Comparison of ENCODE assay signal across 1 cellular context in the genomic region with DNA sequence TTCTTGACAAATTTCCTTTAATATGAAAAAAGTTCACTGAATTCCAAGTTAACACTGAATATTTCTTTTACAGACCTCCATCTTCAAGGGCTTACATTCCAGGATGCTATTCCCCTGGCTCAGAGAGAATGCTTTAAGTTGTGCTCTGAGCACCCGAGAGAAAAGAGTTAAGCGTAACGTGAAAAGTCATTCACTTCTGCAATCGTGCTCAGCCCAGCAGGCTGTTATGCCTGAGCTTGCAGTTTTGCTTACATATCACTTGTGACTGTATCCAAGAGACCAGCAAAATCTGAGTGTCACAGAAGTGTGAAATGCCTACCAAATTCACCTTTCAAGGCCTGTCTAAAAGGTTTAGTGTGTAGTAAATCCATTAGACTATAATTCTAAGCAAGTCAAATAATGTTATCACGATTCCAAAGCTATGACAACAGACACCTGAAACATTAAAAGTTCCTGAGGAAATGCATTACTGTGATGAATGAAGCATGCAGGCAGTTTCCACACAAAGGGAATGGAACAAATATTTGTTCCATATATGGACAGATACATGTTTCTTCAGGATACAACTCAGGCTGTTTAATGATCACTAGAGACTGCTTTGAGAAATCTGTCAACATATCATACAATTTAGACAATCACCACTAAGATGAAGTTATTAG.
TF ChIP-seq lines count a peak whose summit lies in the region.

No MANE protein-coding gene starts in this region.

TF ChIP-seq in K562, 482 proteins besides CTCF, POLR2A, EP300 and RAD21 (continued from another document and continues in another):
- TF ChIP-seq, protein P1, sequence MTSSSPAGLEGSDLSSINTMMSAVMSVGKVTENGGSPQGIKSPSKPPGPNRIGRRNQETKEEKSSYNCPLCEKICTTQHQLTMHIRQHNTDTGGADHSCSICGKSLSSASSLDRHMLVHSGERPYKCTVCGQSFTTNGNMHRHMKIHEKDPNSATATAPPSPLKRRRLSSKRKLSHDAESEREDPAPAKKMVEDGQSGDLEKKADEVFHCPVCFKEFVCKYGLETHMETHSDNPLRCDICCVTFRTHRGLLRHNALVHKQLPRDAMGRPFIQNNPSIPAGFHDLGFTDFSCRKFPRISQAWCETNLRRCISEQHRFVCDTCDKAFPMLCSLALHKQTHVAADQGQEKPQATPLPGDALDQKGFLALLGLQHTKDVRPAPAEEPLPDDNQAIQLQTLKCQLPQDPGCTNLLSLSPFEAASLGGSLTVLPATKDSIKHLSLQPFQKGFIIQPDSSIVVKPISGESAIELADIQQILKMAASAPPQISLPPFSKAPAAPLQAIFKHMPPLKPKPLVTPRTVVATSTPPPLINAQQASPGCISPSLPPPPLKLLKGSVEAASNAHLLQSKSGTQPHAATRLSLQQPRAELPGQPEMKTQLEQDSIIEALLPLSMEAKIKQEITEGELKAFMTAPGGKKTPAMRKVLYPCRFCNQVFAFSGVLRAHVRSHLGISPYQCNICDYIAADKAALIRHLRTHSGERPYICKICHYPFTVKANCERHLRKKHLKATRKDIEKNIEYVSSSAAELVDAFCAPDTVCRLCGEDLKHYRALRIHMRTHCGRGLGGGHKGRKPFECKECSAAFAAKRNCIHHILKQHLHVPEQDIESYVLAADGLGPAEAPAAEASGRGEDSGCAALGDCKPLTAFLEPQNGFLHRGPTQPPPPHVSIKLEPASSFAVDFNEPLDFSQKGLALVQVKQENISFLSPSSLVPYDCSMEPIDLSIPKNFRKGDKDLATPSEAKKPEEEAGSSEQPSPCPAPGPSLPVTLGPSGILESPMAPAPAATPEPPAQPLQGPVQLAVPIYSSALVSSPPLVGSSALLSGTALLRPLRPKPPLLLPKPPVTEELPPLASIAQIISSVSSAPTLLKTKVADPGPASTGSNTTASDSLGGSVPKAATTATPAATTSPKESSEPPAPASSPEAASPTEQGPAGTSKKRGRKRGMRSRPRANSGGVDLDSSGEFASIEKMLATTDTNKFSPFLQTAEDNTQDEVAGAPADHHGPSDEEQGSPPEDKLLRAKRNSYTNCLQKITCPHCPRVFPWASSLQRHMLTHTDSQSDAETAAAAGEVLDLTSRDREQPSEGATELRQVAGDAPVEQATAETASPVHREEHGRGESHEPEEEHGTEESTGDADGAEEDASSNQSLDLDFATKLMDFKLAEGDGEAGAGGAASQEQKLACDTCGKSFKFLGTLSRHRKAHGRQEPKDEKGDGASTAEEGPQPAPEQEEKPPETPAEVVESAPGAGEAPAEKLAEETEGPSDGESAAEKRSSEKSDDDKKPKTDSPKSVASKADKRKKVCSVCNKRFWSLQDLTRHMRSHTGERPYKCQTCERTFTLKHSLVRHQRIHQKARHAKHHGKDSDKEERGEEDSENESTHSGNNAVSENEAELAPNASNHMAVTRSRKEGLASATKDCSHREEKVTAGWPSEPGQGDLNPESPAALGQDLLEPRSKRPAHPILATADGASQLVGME (CRISPR knock-in tag; IDR thresholded peaks at IDR 0.05) = no peak
- TF ChIP-seq ELF1 (tag; IDR thresholded peaks at IDR 0.05) (no peak), TGIF2 (CRISPR knock-in tag; IDR thresholded peaks at IDR 0.05) (no peak), MAFG (tag; conservative IDR thresholded peaks at IDR 0.05) (peak; percentile 73), SLC30A9 (CRISPR knock-in tag; IDR thresholded peaks at IDR 0.05) (no peak), POLR2B (IDR thresholded peaks at IDR 0.05; ENCODE audit: low read depth, partially characterized antibody) (no peak), FOXA1 (IDR thresholded peaks at IDR 0.05; ENCODE audit: borderline replicate concordance) (no peak), ZNF146 (CRISPR knock-in tag; IDR thresholded peaks at IDR 0.05; ENCODE audit: unreplicated experiment) (no peak), KLF10 (CRISPR knock-in tag; IDR thresholded peaks at IDR 0.05) (no peak), RFX1 (IDR thresholded peaks at IDR 0.05) (peak; percentile 29; the same call in 1 of the 2 replicates), ZNF24 (IDR thresholded peaks at IDR 0.05) (no peak), MYC (IDR thresholded peaks at IDR 0.05; ENCODE audit: low read depth, low read length) (no peak), MYC (CRISPR knock-in tag; IDR thresholded peaks at IDR 0.05; ENCODE audit: borderline replicate concordance, low read depth) (no peak), ZNF121 (CRISPR knock-in tag; conservative IDR thresholded peaks at IDR 0.05) (no peak), L3MBTL2 (IDR thresholded peaks at IDR 0.05) (no peak), ZFPM2 (CRISPR knock-in tag; IDR thresholded peaks at IDR 0.05) (no peak), KDM1A (IDR thresholded peaks at IDR 0.05) (no peak), NFYB (IDR thresholded peaks at IDR 0.05; ENCODE audit: extremely low read depth, insufficient read length) (no peak), ATF7 (IDR thresholded peaks at IDR 0.05) (no peak), KDM5B (IDR thresholded peaks at IDR 0.05; ENCODE audit: insufficient replicate concordance, low read depth, low read length) (no peak), C11orf30 (IDR thresholded peaks at IDR 0.05; ENCODE audit: low read depth) (peak; percentile 80), ATF1 (CRISPR knock-in tag; IDR thresholded peaks at IDR 0.05) (no peak), ATF1 (tag; IDR thresholded peaks at IDR 0.05) (no peak), ZKSCAN1 (IDR thresholded peaks at IDR 0.05; ENCODE audit: low read depth, low read length) (no peak), JUND (IDR thresholded peaks at IDR 0.05; ENCODE audit: borderline replicate concordance, low read depth, low read length) (no peak), JUND (tag; IDR thresholded peaks at IDR 0.05; ENCODE audit: borderline replicate concordance, low read depth, low read length) (no peak), ZNF699 (CRISPR knock-in tag; IDR thresholded peaks at IDR 0.05; ENCODE audit: insufficient replicate concordance) (no peak), ZNF785 (CRISPR knock-in tag; IDR thresholded peaks at IDR 0.05) (no peak), ZNF507 (tag; conservative IDR thresholded peaks at IDR 0.05) (no peak), SRSF9 (IDR thresholded peaks at IDR 0.05; ENCODE audit: borderline replicate concordance, low read depth, low read length) (no peak), ZNF717 (CRISPR knock-in tag; IDR thresholded peaks at IDR 0.05) (no peak), MAFF (IDR thresholded peaks at IDR 0.05; ENCODE audit: low read length) (peak; percentile 70), ESRRB (CRISPR knock-in tag; IDR thresholded peaks at IDR 0.05; ENCODE audit: borderline replicate concordance) (no peak), HNRNPH1 (optimal IDR thresholded peaks at IDR 0.05; ENCODE audit: low read depth, low read length) (no peak), ZNF217 (CRISPR knock-in tag; IDR thresholded peaks at IDR 0.05) (no peak), SMAD2 (IDR thresholded peaks at IDR 0.05; ENCODE audit: low read depth, low read length) (no peak), CBX1 (IDR thresholded peaks at IDR 0.05; ENCODE audit: low read depth) (no peak)
- TF ChIP-seq, protein P2, sequence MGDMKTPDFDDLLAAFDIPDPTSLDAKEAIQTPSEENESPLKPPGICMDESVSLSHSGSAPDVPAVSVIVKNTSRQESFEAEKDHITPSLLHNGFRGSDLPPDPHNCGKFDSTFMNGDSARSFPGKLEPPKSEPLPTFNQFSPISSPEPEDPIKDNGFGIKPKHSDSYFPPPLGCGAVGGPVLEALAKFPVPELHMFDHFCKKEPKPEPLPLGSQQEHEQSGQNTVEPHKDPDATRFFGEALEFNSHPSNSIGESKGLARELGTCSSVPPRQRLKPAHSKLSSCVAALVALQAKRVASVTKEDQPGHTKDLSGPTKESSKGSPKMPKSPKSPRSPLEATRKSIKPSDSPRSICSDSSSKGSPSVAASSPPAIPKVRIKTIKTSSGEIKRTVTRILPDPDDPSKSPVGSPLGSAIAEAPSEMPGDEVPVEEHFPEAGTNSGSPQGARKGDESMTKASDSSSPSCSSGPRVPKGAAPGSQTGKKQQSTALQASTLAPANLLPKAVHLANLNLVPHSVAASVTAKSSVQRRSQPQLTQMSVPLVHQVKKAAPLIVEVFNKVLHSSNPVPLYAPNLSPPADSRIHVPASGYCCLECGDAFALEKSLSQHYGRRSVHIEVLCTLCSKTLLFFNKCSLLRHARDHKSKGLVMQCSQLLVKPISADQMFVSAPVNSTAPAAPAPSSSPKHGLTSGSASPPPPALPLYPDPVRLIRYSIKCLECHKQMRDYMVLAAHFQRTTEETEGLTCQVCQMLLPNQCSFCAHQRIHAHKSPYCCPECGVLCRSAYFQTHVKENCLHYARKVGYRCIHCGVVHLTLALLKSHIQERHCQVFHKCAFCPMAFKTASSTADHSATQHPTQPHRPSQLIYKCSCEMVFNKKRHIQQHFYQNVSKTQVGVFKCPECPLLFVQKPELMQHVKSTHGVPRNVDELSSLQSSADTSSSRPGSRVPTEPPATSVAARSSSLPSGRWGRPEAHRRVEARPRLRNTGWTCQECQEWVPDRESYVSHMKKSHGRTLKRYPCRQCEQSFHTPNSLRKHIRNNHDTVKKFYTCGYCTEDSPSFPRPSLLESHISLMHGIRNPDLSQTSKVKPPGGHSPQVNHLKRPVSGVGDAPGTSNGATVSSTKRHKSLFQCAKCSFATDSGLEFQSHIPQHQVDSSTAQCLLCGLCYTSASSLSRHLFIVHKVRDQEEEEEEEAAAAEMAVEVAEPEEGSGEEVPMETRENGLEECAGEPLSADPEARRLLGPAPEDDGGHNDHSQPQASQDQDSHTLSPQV (IDR thresholded peaks at IDR 0.05) = no peak
- TF ChIP-seq, protein P3, sequence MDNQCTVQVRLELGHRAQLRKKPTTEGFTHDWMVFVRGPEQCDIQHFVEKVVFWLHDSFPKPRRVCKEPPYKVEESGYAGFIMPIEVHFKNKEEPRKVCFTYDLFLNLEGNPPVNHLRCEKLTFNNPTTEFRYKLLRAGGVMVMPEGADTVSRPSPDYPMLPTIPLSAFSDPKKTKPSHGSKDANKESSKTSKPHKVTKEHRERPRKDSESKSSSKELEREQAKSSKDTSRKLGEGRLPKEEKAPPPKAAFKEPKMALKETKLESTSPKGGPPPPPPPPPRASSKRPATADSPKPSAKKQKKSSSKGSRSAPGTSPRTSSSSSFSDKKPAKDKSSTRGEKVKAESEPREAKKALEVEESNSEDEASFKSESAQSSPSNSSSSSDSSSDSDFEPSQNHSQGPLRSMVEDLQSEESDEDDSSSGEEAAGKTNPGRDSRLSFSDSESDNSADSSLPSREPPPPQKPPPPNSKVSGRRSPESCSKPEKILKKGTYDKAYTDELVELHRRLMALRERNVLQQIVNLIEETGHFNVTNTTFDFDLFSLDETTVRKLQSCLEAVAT (IDR thresholded peaks at IDR 0.05) = no peak
- TF ChIP-seq, protein P4, sequence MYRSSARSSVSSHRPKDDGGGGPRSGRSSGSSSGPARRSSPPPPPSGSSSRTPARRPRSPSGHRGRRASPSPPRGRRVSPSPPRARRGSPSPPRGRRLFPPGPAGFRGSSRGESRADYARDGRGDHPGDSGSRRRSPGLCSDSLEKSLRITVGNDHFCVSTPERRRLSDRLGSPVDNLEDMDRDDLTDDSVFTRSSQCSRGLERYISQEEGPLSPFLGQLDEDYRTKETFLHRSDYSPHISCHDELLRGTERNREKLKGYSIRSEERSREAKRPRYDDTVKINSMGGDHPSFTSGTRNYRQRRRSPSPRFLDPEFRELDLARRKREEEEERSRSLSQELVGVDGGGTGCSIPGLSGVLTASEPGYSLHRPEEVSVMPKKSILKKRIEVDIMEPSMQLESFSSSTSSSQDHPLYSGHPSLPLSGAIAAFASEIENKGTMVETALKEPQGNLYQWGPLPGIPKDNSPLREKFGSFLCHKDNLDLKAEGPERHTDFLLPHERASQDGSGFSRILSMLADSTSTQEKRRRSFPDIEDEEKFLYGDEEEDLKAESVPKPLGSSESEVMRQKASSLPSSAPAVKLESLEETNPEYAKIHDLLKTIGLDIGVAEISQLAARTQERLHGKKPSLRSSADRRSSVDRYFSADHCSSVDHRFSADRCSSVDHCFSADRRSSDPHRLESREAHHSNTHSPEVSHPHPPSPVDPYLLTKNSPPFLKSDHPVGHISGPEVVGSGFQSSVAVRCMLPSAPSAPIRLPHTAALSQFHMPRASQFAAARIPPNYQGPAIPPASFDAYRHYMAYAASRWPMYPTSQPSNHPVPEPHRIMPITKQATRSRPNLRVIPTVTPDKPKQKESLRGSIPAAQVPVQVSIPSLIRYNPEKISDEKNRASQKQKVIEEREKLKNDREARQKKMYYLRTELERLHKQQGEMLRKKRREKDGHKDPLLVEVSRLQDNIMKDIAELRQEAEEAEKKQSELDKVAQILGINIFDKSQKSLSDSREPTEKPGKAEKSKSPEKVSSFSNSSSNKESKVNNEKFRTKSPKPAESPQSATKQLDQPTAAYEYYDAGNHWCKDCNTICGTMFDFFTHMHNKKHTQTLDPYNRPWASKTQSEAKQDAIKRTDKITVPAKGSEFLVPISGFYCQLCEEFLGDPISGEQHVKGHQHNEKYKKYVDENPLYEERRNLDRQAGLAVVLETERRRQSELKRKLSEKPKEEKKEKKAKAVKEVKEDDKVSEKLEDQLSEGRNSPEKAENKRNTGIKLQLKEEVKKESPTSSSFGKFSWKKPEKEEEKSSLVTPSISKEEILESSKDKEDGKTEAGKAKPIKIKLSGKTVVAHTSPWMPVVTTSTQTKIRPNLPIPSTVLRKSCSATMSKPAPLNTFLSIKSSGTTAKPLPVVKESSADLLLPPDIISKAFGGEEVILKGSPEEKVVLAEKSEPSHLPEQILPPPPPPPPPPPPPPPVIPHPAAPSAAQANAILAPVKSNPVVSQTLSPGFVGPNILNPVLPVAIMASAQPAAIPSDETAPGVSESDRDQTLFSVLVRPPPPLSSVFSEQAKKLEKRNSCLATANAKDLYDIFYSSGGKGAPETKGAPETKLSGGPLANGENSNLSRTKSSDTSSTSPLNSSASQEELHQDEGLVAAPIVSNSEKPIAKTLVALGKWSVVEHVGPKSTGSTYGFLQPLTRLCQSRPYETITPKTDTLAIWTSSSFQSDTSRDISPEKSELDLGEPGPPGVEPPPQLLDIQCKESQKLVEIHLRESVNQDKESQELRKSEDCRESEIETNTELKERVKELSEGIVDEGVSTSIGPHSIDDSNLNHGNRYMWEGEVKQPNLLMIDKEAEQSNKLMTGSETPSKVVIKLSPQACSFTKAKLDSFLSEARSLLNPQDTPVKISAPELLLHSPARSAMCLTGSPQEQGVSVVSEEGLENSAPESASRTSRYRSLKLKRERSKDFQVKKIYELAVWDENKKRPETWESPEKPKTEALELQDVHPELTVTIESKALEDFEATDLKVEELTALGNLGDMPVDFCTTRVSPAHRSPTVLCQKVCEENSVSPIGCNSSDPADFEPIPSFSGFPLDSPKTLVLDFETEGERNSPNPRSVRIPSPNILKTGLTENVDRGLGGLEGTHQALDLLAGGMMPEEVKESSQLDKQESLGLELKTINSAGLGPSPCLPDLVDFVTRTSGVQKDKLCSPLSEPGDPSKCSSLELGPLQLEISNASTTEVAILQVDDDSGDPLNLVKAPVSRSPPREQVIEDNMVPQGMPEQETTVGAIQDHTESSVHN (IDR thresholded peaks at IDR 0.05; ENCODE audit: borderline replicate concordance in 1 of 2, low read depth in 1 of 2) = no peak
- TF ChIP-seq, protein P5, sequence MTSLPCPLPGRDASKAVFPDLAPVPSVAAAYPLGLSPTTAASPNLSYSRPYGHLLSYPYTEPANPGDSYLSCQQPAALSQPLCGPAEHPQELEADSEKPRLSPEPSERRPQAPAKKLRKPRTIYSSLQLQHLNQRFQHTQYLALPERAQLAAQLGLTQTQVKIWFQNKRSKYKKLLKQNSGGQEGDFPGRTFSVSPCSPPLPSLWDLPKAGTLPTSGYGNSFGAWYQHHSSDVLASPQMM (CRISPR knock-in tag; IDR thresholded peaks at IDR 0.05) = no peak
- TF ChIP-seq, protein P6, sequence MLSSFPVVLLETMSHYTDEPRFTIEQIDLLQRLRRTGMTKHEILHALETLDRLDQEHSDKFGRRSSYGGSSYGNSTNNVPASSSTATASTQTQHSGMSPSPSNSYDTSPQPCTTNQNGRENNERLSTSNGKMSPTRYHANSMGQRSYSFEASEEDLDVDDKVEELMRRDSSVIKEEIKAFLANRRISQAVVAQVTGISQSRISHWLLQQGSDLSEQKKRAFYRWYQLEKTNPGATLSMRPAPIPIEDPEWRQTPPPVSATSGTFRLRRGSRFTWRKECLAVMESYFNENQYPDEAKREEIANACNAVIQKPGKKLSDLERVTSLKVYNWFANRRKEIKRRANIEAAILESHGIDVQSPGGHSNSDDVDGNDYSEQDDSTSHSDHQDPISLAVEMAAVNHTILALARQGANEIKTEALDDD (IDR thresholded peaks at IDR 0.05) = no peak
